Comparison of ENCODE assay signal across 10 cellular contexts in genomic region chr2:28661589-28662001, GRCh38.
DNase-seq lines count a peak whose midpoint lies in the region; ATAC-seq lines count a peak whose summit lies in the region.
"Had no signal": no experiment of that assay in that cellular context is flagged by ENCODE, and none has a peak within 500 bp of the region (broad histone marks: within the 10 kb centered on the region; RNA-seq: fewer than 3 reads in every experiment).

No MANE protein-coding gene starts in this region.

- H3K36me3 Mint-ChIP-seq in activated naive CD4-positive, alpha-beta T cell treated with anti-CD3 and anti-CD28 coated beads, Interleukin-2, amount 10 ng/mL, durations not matched to agents 7 days and 5 days: peaks cover 2% of the 10 kb centered on the region
- H3K36me3 Mint-ChIP-seq: natural killer cell treated with Interleukin-12 subunit alpha and Interleukin-12 subunit beta and Interleukin-15 and Interleukin-18, amount 100 ng/mL, for 72 hours had no signal

- no peak overlapping the region for H3K4me3 Mint-ChIP-seq in activated naive CD4-positive, alpha-beta T cell treated with anti-CD3 and anti-CD28 coated beads, Interleukin-2, amount 10 ng/mL, durations not matched to agents 7 days and 5 days
- H3K4me3 Mint-ChIP-seq: natural killer cell treated with Interleukin-12 subunit alpha and Interleukin-12 subunit beta and Interleukin-15 and Interleukin-18, amount 100 ng/mL, for 72 hours had no signal

- peaks cover 17% of the 10 kb centered on the region for H3K4me1 Mint-ChIP-seq in activated naive CD4-positive, alpha-beta T cell treated with anti-CD3 and anti-CD28 coated beads, Interleukin-2, amount 10 ng/mL, durations not matched to agents 7 days and 5 days

- no peaks in the 10 kb centered on the region for H3K27me3 ChIP-seq in adipocyte (replicated peaks; ENCODE audit: control insufficient read depth, insufficient read depth, low read length)

- peaks cover 58% of the 10 kb centered on the region for H3K4me1 ChIP-seq in adipocyte (ENCODE audit: control insufficient read depth, insufficient read depth, low read length)

- H3K27me3 Mint-ChIP-seq in activated naive CD4-positive, alpha-beta T cell treated with anti-CD3 and anti-CD28 coated beads, Interleukin-2, amount 10 ng/mL, durations not matched to agents 7 days and 5 days: peaks cover 14% of the 10 kb centered on the region
- H3K27me3 Mint-ChIP-seq: natural killer cell treated with Interleukin-12 subunit alpha and Interleukin-12 subunit beta and Interleukin-15 and Interleukin-18, amount 100 ng/mL, for 72 hours had no signal

- no peak overlapping the region for H3K4me3 ChIP-seq in adipocyte (ENCODE audit: low read length)
- no peak overlapping the region for H3K4me3 ChIP-seq in skeletal muscle cell (ENCODE audit: low read depth, low read length)

- no peak overlapping the region for H3K9ac ChIP-seq in adipocyte (ENCODE audit: low read length)

- no peaks in the 10 kb centered on the region for H3K9me3 ChIP-seq in adipocyte (ENCODE audit: control insufficient read depth, low read length)

- CTCF ChIA-PET in activated naive CD4-positive, alpha-beta T cell treated with anti-CD3 and anti-CD28 coated beads, Interleukin-2, amount 10 ng/mL, durations not matched to agents 7 days and 5 days (lab: Charles Lee): no interaction called here

- no peak overlapping the region for H3K27ac Mint-ChIP-seq in activated naive CD4-positive, alpha-beta T cell treated with anti-CD3 and anti-CD28 coated beads, Interleukin-2, amount 10 ng/mL, durations not matched to agents 7 days and 5 days

- ATAC-seq in left cardiac atrium (peak; percentile 58 to 76), HG03159 (IDR thresholded peaks at IDR 0.05; ENCODE audit: unreplicated experiment) (no peak)
- ATAC-seq: natural killer cell treated with Interleukin-12 subunit alpha and Interleukin-12 subunit beta and Interleukin-15 and Interleukin-18, amount 100 ng/mL, for 72 hours had no signal

- intact Hi-C loops in left cardiac atrium (cut with DNase I): no loop called here

- DNase-seq in ELR (ENCODE audit: low read depth) (peak; percentile 64), adipocyte (ENCODE audit: low read depth) (peak; percentile 76), left cardiac atrium (peak; percentile 75), skeletal muscle cell (ENCODE audit: low read depth) (peak; percentile 90), T-helper 2 cell (no peak)
- no peak for DNase-seq in activated naive CD4-positive, alpha-beta T cell treated with anti-CD3 and anti-CD28 coated beads, Interleukin-2, amount 10 ng/mL, durations not matched to agents 7 days and 5 days
- DNase-seq in NK-92 treated with Interleukin-12 subunit alpha and Interleukin-12 subunit beta, amount 100 ng/mL, for 24 hours (lab: John Stamatoyannopoulos, UW): no peak
- DNase-seq: activated gamma-delta T cell had no signal

- H3K9me3 Mint-ChIP-seq in activated naive CD4-positive, alpha-beta T cell treated with anti-CD3 and anti-CD28 coated beads, Interleukin-2, amount 10 ng/mL, durations not matched to agents 7 days and 5 days: no peaks in the 10 kb centered on the region

- no peaks in the 10 kb centered on the region for H3K36me3 ChIP-seq in adipocyte (ENCODE audit: control insufficient read depth, insufficient read depth, low read length, severe bottlenecking)

Comparison
In these comparisons a context has a peak if more than half of its experiments do, and no peak if none do; other contexts are left out.
1. DNase-seq: peak in ELR (single experiment), adipocyte (single experiment), left cardiac atrium (single experiment) and skeletal muscle cell (single experiment); none in T-helper 2 cell (0 of 5), activated naive CD4-positive, alpha-beta T cell treated with anti-CD3 and anti-CD28 coated beads, Interleukin-2, amount 10 ng/mL, durations not matched to agents 7 days and 5 days (single experiment) and NK-92 treated with Interleukin-12 subunit alpha and Interleukin-12 subunit beta, amount 100 ng/mL, for 24 hours (single experiment).